In the genomic region with DNA sequence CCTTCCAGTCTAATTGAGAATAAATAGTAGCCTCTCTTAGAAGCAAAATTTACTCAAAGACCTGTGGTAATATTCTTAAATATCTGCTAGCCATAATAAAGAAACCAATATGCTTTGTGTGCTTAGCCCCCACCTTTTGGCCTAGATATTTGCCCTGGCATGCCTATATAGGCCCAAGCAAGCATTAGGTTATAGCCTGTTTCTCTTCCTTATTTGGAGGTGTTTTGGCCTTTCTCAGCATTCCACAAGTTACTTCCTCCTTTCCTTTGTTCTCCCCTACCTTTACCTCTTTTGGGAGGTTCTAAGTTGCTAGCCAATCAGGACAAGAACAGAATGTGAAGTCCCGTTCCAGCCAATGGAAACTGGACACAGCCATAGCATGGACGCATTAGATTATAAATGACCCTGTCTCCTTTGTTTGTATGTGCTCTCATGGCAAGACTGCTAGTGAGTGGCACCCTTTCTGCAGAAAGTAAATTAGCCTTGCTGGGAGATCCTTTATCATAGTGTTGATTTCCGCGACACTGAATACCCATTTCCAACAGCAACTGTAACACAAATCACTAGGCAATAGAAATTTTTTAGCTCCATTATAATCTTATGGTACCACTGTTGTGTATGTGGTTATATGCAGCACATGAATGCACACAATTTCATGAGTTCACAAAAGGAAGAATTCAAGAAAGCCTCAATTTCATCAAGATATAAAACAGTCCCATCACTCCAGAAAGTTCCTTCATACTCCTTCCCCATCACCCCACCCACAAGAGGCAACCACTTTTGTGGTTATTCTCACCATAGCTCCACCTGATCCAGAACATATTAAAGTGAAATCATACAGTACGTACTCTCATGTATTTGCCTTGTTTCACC, we compare ENCODE assay signal across 21 cellular contexts. TPM values are rescaled to one million over a fixed set of nuclear protein-coding genes. Genes with fewer than 3 reads are reported as not detected.
DNase-seq lines count a peak whose midpoint lies in the region; ATAC-seq, FAIRE-seq and TF ChIP-seq lines count a peak whose summit lies in the region.
"Had no signal": no experiment of that assay in that cellular context is flagged by ENCODE, and none has a peak within 500 bp of the region (broad histone marks: within the 10 kb centered on the region; RNA-seq: fewer than 3 reads in every experiment).

No MANE protein-coding gene starts in this region.

- no peaks in the 10 kb centered on the region for H3K9me1 ChIP-seq in K562 (ENCODE audit: control insufficient read depth, insufficient read depth, low read length)

- H3K79me2 ChIP-seq in HepG2 (ENCODE audit: insufficient read depth, low read length) (no peaks in the 10 kb centered on the region), K562 (ENCODE audit: control insufficient read depth, insufficient read depth, low read length) (0 out of 3 replicates have a peak, but pooled peaks cover 3% of the 10 kb centered on the region)

- 0 out of 2 replicates have a peak, but pooled peaks cover 10% of the 10 kb centered on the region for H3K4me1 ChIP-seq in HepG2 (ENCODE audit: insufficient read depth, low read length)
- no peaks in the 10 kb centered on the region for H3K4me1 ChIP-seq in right lobe of liver
- no peaks in the 10 kb centered on the region for H3K4me1 ChIP-seq in K562 (replicated peaks in 1 of 2; ENCODE audit: control insufficient read depth in 2 of 2, insufficient read depth in 2 of 2, low read length in 2 of 2)

- no peak overlapping the region for H3K27ac Mint-ChIP-seq in activated CD4-positive, alpha-beta memory T cell treated with anti-CD3 and anti-CD28 coated beads, Interleukin-2, amount 10 ng/mL, durations not matched to agents 7 days and 5 days
- no peak overlapping the region for H3K27ac Mint-ChIP-seq in activated naive CD8-positive, alpha-beta T cell treated with anti-CD3 and anti-CD28 coated beads, Interleukin-2, amount 50 U/mL, for 24 hours
- H3K27ac Mint-ChIP-seq: CD8-positive, alpha-beta T cell had no signal

- H3K27me3 ChIP-seq in HepG2 (ENCODE audit: control insufficient read depth in 1 of 2, insufficient read depth in 2 of 2, low read length in 2 of 2) (no peaks in the 10 kb centered on the region), right lobe of liver (no peaks in the 10 kb centered on the region), K562 (ENCODE audit: control insufficient read depth in 2 of 2, insufficient read depth in 2 of 2, low read length in 2 of 2) (no peaks in the 10 kb centered on the region)
- H3K27me3 ChIP-seq: BLaER1 treated with 17β-estradiol and CSF1 and Interleukin-3, amounts not matched to agents 10 nM and 100 nM; SJCRH30 had no signal

- no peaks in the 10 kb centered on the region for H4K20me1 ChIP-seq in HepG2 (ENCODE audit: insufficient read depth, low read length)
- H4K20me1 ChIP-seq in K562 (replicated peaks; ENCODE audit: control insufficient read depth, insufficient read depth, low read length), result no peaks in the 10 kb centered on the region

- no peaks in the 10 kb centered on the region for H3K4me1 Mint-ChIP-seq in activated CD4-positive, alpha-beta memory T cell treated with anti-CD3 and anti-CD28 coated beads, Interleukin-2, amount 10 ng/mL, durations not matched to agents 7 days and 5 days
- peaks cover under 1% of the 10 kb centered on the region for H3K4me1 Mint-ChIP-seq in activated naive CD8-positive, alpha-beta T cell treated with anti-CD3 and anti-CD28 coated beads, Interleukin-2, amount 50 U/mL, for 24 hours

- TF ChIP-seq RAD21 in HepG2 (CRISPR knock-in tag; IDR thresholded peaks at IDR 0.05) (no peak), K562 (CRISPR knock-in tag; conservative IDR thresholded peaks at IDR 0.05 in 1 of 2, IDR thresholded peaks at IDR 0.05 in 1 of 2) (no peak)

- H3K36me3 Mint-ChIP-seq in activated CD4-positive, alpha-beta memory T cell treated with anti-CD3 and anti-CD28 coated beads, Interleukin-2, amount 10 ng/mL, durations not matched to agents 7 days and 5 days (ENCODE audit: low read depth), result peaks cover 50% of the 10 kb centered on the region
- H3K36me3 Mint-ChIP-seq in activated naive CD8-positive, alpha-beta T cell treated with anti-CD3 and anti-CD28 coated beads, Interleukin-2, amount 50 U/mL, for 24 hours (ENCODE audit: low read depth), result peaks cover 66% of the 10 kb centered on the region

- in situ Hi-C loops in HepG2 (cut with HindIII; ENCODE audit: extremely low pct_ligation_motif_present, low pct_unique_long_range_greater_than_20kb) (no loop called here), K562 (cut with MboI) (no loop called here), GM13977 (cut with MboI; ENCODE audit: low pct_unique_long_range_greater_than_20kb, low sequenced_read_pairs, unreplicated experiment) (no loop called here)

- no peaks in the 10 kb centered on the region for H3K36me3 ChIP-seq in HepG2 (replicated peaks in 1 of 2; ENCODE audit: control insufficient read depth in 1 of 2, insufficient read depth in 2 of 2, low read length in 2 of 2)
- no peaks in the 10 kb centered on the region for H3K36me3 ChIP-seq in right lobe of liver
- peaks cover 4% of the 10 kb centered on the region; the same call in 2 of the 3 replicates for H3K36me3 ChIP-seq in K562 (ENCODE audit: control insufficient read depth, insufficient read depth, low read length)

- no TSS peak for BruUV-seq in HepG2 (replicated peaks; lab: Mats Ljungman, UMichigan)
- BruUV-seq in K562 (replicated peaks; lab: Mats Ljungman, UMichigan), result no TSS peak

- no peak overlapping the region for H3K4me3 Mint-ChIP-seq in activated CD4-positive, alpha-beta memory T cell treated with anti-CD3 and anti-CD28 coated beads, Interleukin-2, amount 10 ng/mL, durations not matched to agents 7 days and 5 days
- H3K4me3 Mint-ChIP-seq in activated naive CD8-positive, alpha-beta T cell treated with anti-CD3 and anti-CD28 coated beads, Interleukin-2, amount 50 U/mL, for 24 hours, result no peak overlapping the region
- H3K4me3 Mint-ChIP-seq: CD8-positive, alpha-beta T cell had no signal

- no peak for TF ChIP-seq POLR2A in HepG2 (IDR thresholded peaks at IDR 0.05; ENCODE audit: insufficient read depth in 1 of 2, low read depth in 2 of 2, low read length in 2 of 2)
- no peak for TF ChIP-seq POLR2A in right lobe of liver (IDR thresholded peaks at IDR 0.05)
- no peak for TF ChIP-seq POLR2A in NB4 (IDR thresholded peaks at IDR 0.05; ENCODE audit: extremely low read depth, insufficient read length)
- no peak for TF ChIP-seq POLR2A in K562 (conservative IDR thresholded peaks at IDR 0.05)

- TF ChIP-seq CTCF in HepG2 (CRISPR knock-in tag; IDR thresholded peaks at IDR 0.05) (no peak), right lobe of liver (IDR thresholded peaks at IDR 0.05) (no peak), NB4 (IDR thresholded peaks at IDR 0.05; ENCODE audit: low read depth, low read length) (no peak), K562 (IDR thresholded peaks at IDR 0.05 in 2 of 3, conservative IDR thresholded peaks at IDR 0.05 in 1 of 3; ENCODE audit: insufficient read depth in 2 of 3, low read depth in 1 of 3, low read length in 3 of 3) (no peak), GM13977 (IDR thresholded peaks at IDR 0.05; ENCODE audit: extremely low read depth, insufficient read depth, missing control alignments) (no peak)

- H3K9ac ChIP-seq in HepG2 (ENCODE audit: insufficient read depth, low read depth, low read length) (no peak overlapping the region), K562 (ENCODE audit: insufficient read depth in 1 of 2, low read depth in 2 of 2, low read length in 2 of 2) (no peak overlapping the region)
- H3K9ac ChIP-seq: BLaER1 treated with 17β-estradiol and CSF1 and Interleukin-3, amounts not matched to agents 10 nM and 100 nM; KMS-11 had no signal

- POLR2A ChIA-PET in HepG2 (lab: Yijun Ruan, JAX), result no interaction called here
- POLR2A ChIA-PET in K562 (lab: Yijun Ruan, JAX), result no interaction called here
- POLR2A ChIA-PET in activated CD4-positive, alpha-beta memory T cell treated with anti-CD3 and anti-CD28 coated beads, Interleukin-2, amount 10 ng/mL, durations not matched to agents 7 days and 5 days (lab: Charles Lee), result no interaction called here

- 98% methylated on average over 5 of the region's 5 CpGs for WGBS in HepG2 (ENCODE audit: low lambda C conversion rate)
- WGBS in right lobe of liver (ENCODE audit: insufficient coverage, low coverage, low lambda C conversion rate, missing lambda C conversion rate), result 98% methylated on average over 5 of the region's 5 CpGs
- 97% methylated on average over 5 of the region's 5 CpGs for WGBS in K562 (ENCODE audit: insufficient coverage, low coverage, missing lambda C conversion rate)

- no peak for TF ChIP-seq EP300 in HepG2 (IDR thresholded peaks at IDR 0.05; ENCODE audit: low read depth in 2 of 2, low read length in 2 of 2)
- no peak for TF ChIP-seq EP300 in HepG2 (CRISPR knock-in tag; IDR thresholded peaks at IDR 0.05; ENCODE audit: borderline replicate concordance)
- no peak for TF ChIP-seq EP300 in K562 (IDR thresholded peaks at IDR 0.05; ENCODE audit: low read length)

- peaks cover 45% of the 10 kb centered on the region for H3K9me3 Mint-ChIP-seq in activated CD4-positive, alpha-beta memory T cell treated with anti-CD3 and anti-CD28 coated beads, Interleukin-2, amount 10 ng/mL, durations not matched to agents 7 days and 5 days
- H3K9me3 Mint-ChIP-seq in activated naive CD8-positive, alpha-beta T cell treated with anti-CD3 and anti-CD28 coated beads, Interleukin-2, amount 50 U/mL, for 24 hours, result peaks cover 45% of the 10 kb centered on the region

- H2AFZ ChIP-seq in HepG2 (ENCODE audit: low read length), result no peak overlapping the region
- no peak overlapping the region for H2AFZ ChIP-seq in K562 (ENCODE audit: low read depth, low read length)
- H2AFZ ChIP-seq: PC-9 had no signal

- intact Hi-C loops in HepG2 (cut with micrococcal nuclease; ENCODE audit: unreplicated experiment), result no loop called here
- intact Hi-C loops in right lobe of liver (cut with DNase I), result no loop called here
- intact Hi-C loops in K562 (cut with micrococcal nuclease), result no loop called here

- ATAC-seq in HepG2 (no peak), right lobe of liver (no peak), K562 (no peak)
- no peak for ATAC-seq in activated naive CD8-positive, alpha-beta T cell treated with anti-CD3 and anti-CD28 coated beads, Interleukin-2, amount 50 U/mL, for 24 hours
- ATAC-seq: CD8-positive, alpha-beta T cell had no signal

- H3K4me2 ChIP-seq in HepG2 (ENCODE audit: low read depth, low read length) (no peak overlapping the region), K562 (ENCODE audit: insufficient read depth, low read length) (no peak overlapping the region)
- H3K4me2 ChIP-seq: BLaER1 treated with 17β-estradiol and CSF1 and Interleukin-3, amounts not matched to agents 10 nM and 100 nM; KMS-11; PC-9 had no signal

- no peak for DNase-seq in HepG2 (ENCODE audit: low spot score)
- DNase-seq in right lobe of liver, result no peak
- DNase-seq in NB4 (ENCODE audit: low read depth), result peak; percentile 18
- DNase-seq in K562 (ENCODE audit: extremely low read depth in 1 of 4, low spot score in 3 of 4), result no peak
- no peak for DNase-seq in activated CD4-positive, alpha-beta memory T cell treated with anti-CD3 and anti-CD28 coated beads, Interleukin-2, amount 10 ng/mL, durations not matched to agents 7 days and 5 days
- DNase-seq in GM13977 (ENCODE audit: low spot score), result no peak
- no peak for DNase-seq in activated naive CD8-positive, alpha-beta T cell treated with anti-CD3 and anti-CD28 coated beads, Interleukin-2, amount 50 U/mL, for 24 hours
- no peak for DNase-seq in activated CD4-positive, alpha-beta T cell treated with anti-CD3 and anti-CD28 coated beads for 48 hours
- DNase-seq: CD8-positive, alpha-beta T cell; DMS79 treated with DMSO at 0.1 percent for 48 hours; NCI-H1092; NCI-H2081; NCI-H2227 treated with DMSO at 0.1 percent for 48 hours; NCI-H510A treated with DMSO at 0.1 percent for 48 hours; NCI-H82; PC-9; SJCRH30 had no signal

- no peaks in the 10 kb centered on the region for H3K27me3 Mint-ChIP-seq in activated CD4-positive, alpha-beta memory T cell treated with anti-CD3 and anti-CD28 coated beads, Interleukin-2, amount 10 ng/mL, durations not matched to agents 7 days and 5 days
- H3K27me3 Mint-ChIP-seq in activated naive CD8-positive, alpha-beta T cell treated with anti-CD3 and anti-CD28 coated beads, Interleukin-2, amount 50 U/mL, for 24 hours, result no peaks in the 10 kb centered on the region

- CTCF ChIA-PET in HepG2 (lab: Yijun Ruan, JAX; ENCODE audit: low intra/inter-chr PET ratio, low total read pairs) (no interaction called here), K562 (lab: Yijun Ruan, JAX; ENCODE audit: low intra/inter-chr PET ratio) (no interaction called here)
- CTCF ChIA-PET in activated CD4-positive, alpha-beta memory T cell treated with anti-CD3 and anti-CD28 coated beads, Interleukin-2, amount 10 ng/mL, durations not matched to agents 7 days and 5 days (lab: Charles Lee), result no interaction called here

- H3K27ac ChIP-seq in HepG2 (ENCODE audit: extremely low read length, insufficient read depth, low read length) (no peak overlapping the region), right lobe of liver (no peak overlapping the region), K562 (ENCODE audit: extremely low read depth, low read depth, low read length) (no peak overlapping the region)
- H3K27ac ChIP-seq: BLaER1 treated with 17β-estradiol and CSF1 and Interleukin-3, amounts not matched to agents 10 nM and 100 nM; KMS-11; PC-9; RWPE1; SJCRH30 had no signal

- H3K4me3 ChIP-seq in HepG2 (replicated peaks in 1 of 3; ENCODE audit: insufficient read depth in 1 of 3, low read depth in 2 of 3, low read length in 3 of 3) (no peak overlapping the region), right lobe of liver (no peak overlapping the region), NB4 (ENCODE audit: low read depth, low read length) (no peak overlapping the region), K562 (no peak overlapping the region)
- H3K4me3 ChIP-seq: HAP-1, PC-9, SJCRH30 had no signal

- no peak for FAIRE-seq in HepG2 (lab: Jason Lieb, UNC)
- no peak for FAIRE-seq in K562 (lab: Jason Lieb, UNC)

- peaks cover 26% of the 10 kb centered on the region for H3K9me3 ChIP-seq in HepG2 (ENCODE audit: low read length)
- H3K9me3 ChIP-seq in right lobe of liver, result peaks cover 0 to 14% (median 0%) of the 10 kb centered on the region in 4 donors
- H3K9me3 ChIP-seq in K562 (replicated peaks; ENCODE audit: control insufficient read depth, insufficient read depth, low read depth, low read length), result peaks cover 21% of the 10 kb centered on the region

RNA-seq across cellular contexts. Expression of gene CEP83, which starts 37.6 kb away (rescaled TPM):
- 17.7 and 19.2 TPM in 2 replicates for total RNA-seq in HepG2 (2016; rRNA removed; fragmentation: Illumina TruSeq; extraction: Trizol)
- 9.5 and 10.8 TPM in 2 replicates for total RNA-seq in HepG2 (2016; cell fraction: cytosol; rRNA removed; fragmentation: Illumina TruSeq; extraction: Trizol; ENCODE audit: low read depth)
- 15.2 and 18.0 TPM in 2 replicates for total RNA-seq in HepG2 (2016; cell fraction: insoluble cytoplasmic fraction; rRNA removed; fragmentation: Illumina TruSeq; extraction: Trizol)
- 9.0 and 11.3 TPM in 2 replicates for total RNA-seq in HepG2 (2016; cell fraction: membrane; rRNA removed; fragmentation: Illumina TruSeq; extraction: Trizol)
- total RNA-seq in HepG2 (2016; cell fraction: nucleus; rRNA removed; fragmentation: Illumina TruSeq; extraction: Trizol), result 50.5 and 53.3 TPM in 2 replicates
- 6.2 and 7.0 TPM in 2 replicates for polyA plus RNA-seq in HepG2 (2011; rRNA removed)
- 1.6 TPM in 2 replicates for polyA plus RNA-seq in HepG2 (2011; cell fraction: cytosol; rRNA removed)
- polyA plus RNA-seq in HepG2 (2011; cell fraction: nucleus; rRNA removed), result 17.3 and 17.7 TPM in 2 replicates
- polyA plus RNA-seq in HepG2 (2012), result 4.2 and 6.5 TPM in 2 replicates
- 1.7 and 2.2 TPM in 2 replicates for polyA plus RNA-seq in HepG2 (2016; cell fraction: cytosol; fragmentation: Illumina TruSeq; extraction: Trizol; ENCODE audit: low read depth)
- 12.4 and 12.5 TPM in 2 replicates for polyA plus RNA-seq in HepG2 (2016; cell fraction: insoluble cytoplasmic fraction; fragmentation: Illumina TruSeq; extraction: Trizol; ENCODE audit: low read depth)
- polyA plus RNA-seq in HepG2 (2016; cell fraction: membrane; fragmentation: Illumina TruSeq; extraction: Trizol; ENCODE audit: low read depth), result 4.4 and 4.7 TPM in 2 replicates
- 29.8 and 34.0 TPM in 2 replicates for polyA plus RNA-seq in HepG2 (2016; cell fraction: nucleus; fragmentation: Illumina TruSeq; extraction: Trizol; ENCODE audit: insufficient read depth, low read depth)
- 9.6 and 15.5 TPM in 2 replicates for polyA minus RNA-seq in HepG2 (2011; rRNA and poly(A)+ RNA removed; ENCODE audit: low replicate concordance)
- 4.1 and 4.7 TPM in 2 replicates for polyA minus RNA-seq in HepG2 (2011; cell fraction: cytosol; rRNA and poly(A)+ RNA removed)
- polyA minus RNA-seq in HepG2 (2011; cell fraction: nucleus; rRNA and poly(A)+ RNA removed), result 67.5 and 76.2 TPM in 2 replicates
- total RNA-seq in right lobe of liver, result 1 to 10 TPM; 4.2 to 9.5 (median 6.4) TPM
- total RNA-seq in K562 (2011; cell fraction: chromatin; rRNA removed; ENCODE audit: low replicate concordance), result 77.1 and 210 TPM in 2 replicates
- total RNA-seq in K562 (2011; cell fraction: nucleolus; rRNA removed), result 33.5 and 39.5 TPM in 2 replicates
- 76.4 and 106 TPM in 2 replicates for total RNA-seq in K562 (2011; cell fraction: nucleoplasm; rRNA removed)
- 18.3 and 21.8 TPM in 2 replicates for total RNA-seq in K562 (2014; rRNA removed)
- 40.5 and 43.1 TPM in 2 replicates for total RNA-seq in K562 (2014; rRNA removed; fragmentation: Illumina TruSeq; extraction: Trizol)
- total RNA-seq in K562 (2015; rRNA removed; fragmentation: Illumina TruSeq; extraction: Trizol), result 33.2 and 36.0 TPM in 2 replicates
- total RNA-seq in K562 (2021), result 21.7 and 25.0 TPM in 2 replicates
- polyA plus RNA-seq in K562 (2011; rRNA removed), result 23.3 and 31.3 TPM in 2 replicates
- 4.2 and 5.7 TPM in 2 replicates for polyA plus RNA-seq in K562 (2011; cell fraction: cytosol; rRNA removed)
- 40.3 and 67.7 TPM in 2 replicates for polyA plus RNA-seq in K562 (2011; cell fraction: nucleus; rRNA removed)
- polyA plus RNA-seq in K562 (2012), result 10.4 and 12.2 TPM in 2 replicates
- polyA plus RNA-seq in K562 (2014; fragmentation: Illumina TruSeq; extraction: Trizol), result 25.9 and 34.0 TPM in 2 replicates
- 1 to 10 TPM; 5.3 to 6.8 TPM for polyA plus RNA-seq in K562 (2014; fragmentation: Nextera tagmentation; extraction: Ambion mirVana)
- 26.3 and 35.3 TPM in 2 replicates for polyA plus RNA-seq in K562 (2014; rRNA removed)
- polyA minus RNA-seq in K562 (2011; rRNA and poly(A)+ RNA removed), result 36.0 and 47.7 TPM in 2 replicates
- 9.1 and 10.1 TPM in 2 replicates for polyA minus RNA-seq in K562 (2011; cell fraction: cytosol; rRNA and poly(A)+ RNA removed)
- polyA minus RNA-seq in K562 (2011; cell fraction: nucleus; rRNA and poly(A)+ RNA removed), result 59.0 and 84.1 TPM in 2 replicates
- 10 to 100 TPM; 12.8 to 15.0 TPM for total RNA-seq in activated CD4-positive, alpha-beta memory T cell treated with anti-CD3 and anti-CD28 coated beads, Interleukin-2, amount 10 ng/mL, durations not matched to agents 7 days and 5 days

Comparison
In these comparisons a context has a peak if more than half of its experiments do, and no peak if none do; other contexts are left out.
1. Of the 241 proteins assayed by ChIP-seq in both HepG2 and K562: peak only in HepG2: none; only in K562: CBX5 and ZBTB33; in both: none; in neither: 237; mixed calls (peak in some experiments, not most) for 2.